ENCODE assay signal across 26 cellular contexts in genomic region chr16:63742150-63742549, GRCh38.
"Had no signal": no experiment of that assay in that cellular context is flagged by ENCODE, and none has a peak within 500 bp of the region (broad histone marks: within the 10 kb centered on the region; RNA-seq: fewer than 3 reads in every experiment).

No MANE protein-coding gene starts in this region.

- FAIRE-seq: endometrium, islet of Langerhans, keratinocyte had no signal

- H3K36me3 ChIP-seq: colonic mucosa, esophagus squamous epithelium, gastrocnemius medialis, heart right ventricle, left lung, lower lobe of right lung had no signal

- H3K27me3 ChIP-seq: colonic mucosa, esophagus squamous epithelium, gastrocnemius medialis, heart right ventricle, left lung had no signal

- H3K27ac ChIP-seq: colonic mucosa, epithelial cell of prostate, esophagus squamous epithelium, gastrocnemius medialis, heart right ventricle, left lung, lower lobe of right lung had no signal

- H3K4me3 ChIP-seq: colonic mucosa, esophagus squamous epithelium, gastrocnemius medialis, heart right ventricle, left lung, lower lobe of right lung, mucosa of descending colon had no signal

- DNase-seq: colonic mucosa; cortex of kidney; effector CD8-positive, alpha-beta T cell; effector memory CD8-positive, alpha-beta T cell; endodermal cell; erythroblast; esophagus squamous epithelium; foreskin fibroblast; foreskin melanocyte; gastrocnemius medialis; glutamatergic neuron; head of caudate nucleus; heart right ventricle; hippocampal formation; left cardiac atrium; left lung; left ventricle myocardium superior; lower lobe of right lung; mesenchymal stem cell; mucosa of descending colon; naive B cell had no signal

- ATAC-seq: effector memory CD8-positive, alpha-beta T cell; esophagus mucosa; gastrocnemius medialis; heart right ventricle; left cardiac atrium; left lung; left ventricle myocardium superior; lower lobe of right lung; mucosa of descending colon had no signal

- H3K9me3 ChIP-seq: colonic mucosa, esophagus squamous epithelium, gastrocnemius medialis, heart right ventricle, left lung, lower lobe of right lung, mucosa of descending colon had no signal

- H3K4me1 ChIP-seq: colonic mucosa, esophagus squamous epithelium, gastrocnemius medialis, heart right ventricle, left lung, lower lobe of right lung had no signal
